Comparison of ENCODE assay signal across 1 cellular context in genomic region chr6:168116975-168117899, GRCh38.
TF ChIP-seq lines count a peak whose summit lies in the region.

No MANE protein-coding gene starts in this region.

TF ChIP-seq in SK-N-SH, 30 proteins besides CTCF, POLR2A, EP300 and RAD21 (continued from another document):
- TF ChIP-seq USF1 (IDR thresholded peaks at IDR 0.05; ENCODE audit: borderline replicate concordance, low read depth), result no peak
- no peak for TF ChIP-seq YY1 (IDR thresholded peaks at IDR 0.05; ENCODE audit: low read depth)
- no peak for TF ChIP-seq POLR2AphosphoS5 (IDR thresholded peaks at IDR 0.05; ENCODE audit: low read depth, low read length)
- no peak for TF ChIP-seq TEAD4 (IDR thresholded peaks at IDR 0.05; ENCODE audit: borderline replicate concordance, insufficient read depth)
- TF ChIP-seq TAF1 (IDR thresholded peaks at IDR 0.05; ENCODE audit: borderline replicate concordance, low read depth, low read length), result no peak
- TF ChIP-seq SMC3 (IDR thresholded peaks at IDR 0.05; ENCODE audit: low read depth, low read length), result no peak
- no peak for TF ChIP-seq ZBTB33 (IDR thresholded peaks at IDR 0.05; ENCODE audit: borderline replicate concordance, low read depth)
- no peak for TF ChIP-seq ELF1 (IDR thresholded peaks at IDR 0.05)
- no peak for TF ChIP-seq EZH2phosphoT487 (IDR thresholded peaks at IDR 0.05; ENCODE audit: borderline replicate concordance, low read depth)
- TF ChIP-seq MAX (IDR thresholded peaks at IDR 0.05; ENCODE audit: low read depth), result no peak
- no peak for TF ChIP-seq JUND (IDR thresholded peaks at IDR 0.05)
